Comparison of ENCODE assay signal across 1 cellular context in the genomic region with DNA sequence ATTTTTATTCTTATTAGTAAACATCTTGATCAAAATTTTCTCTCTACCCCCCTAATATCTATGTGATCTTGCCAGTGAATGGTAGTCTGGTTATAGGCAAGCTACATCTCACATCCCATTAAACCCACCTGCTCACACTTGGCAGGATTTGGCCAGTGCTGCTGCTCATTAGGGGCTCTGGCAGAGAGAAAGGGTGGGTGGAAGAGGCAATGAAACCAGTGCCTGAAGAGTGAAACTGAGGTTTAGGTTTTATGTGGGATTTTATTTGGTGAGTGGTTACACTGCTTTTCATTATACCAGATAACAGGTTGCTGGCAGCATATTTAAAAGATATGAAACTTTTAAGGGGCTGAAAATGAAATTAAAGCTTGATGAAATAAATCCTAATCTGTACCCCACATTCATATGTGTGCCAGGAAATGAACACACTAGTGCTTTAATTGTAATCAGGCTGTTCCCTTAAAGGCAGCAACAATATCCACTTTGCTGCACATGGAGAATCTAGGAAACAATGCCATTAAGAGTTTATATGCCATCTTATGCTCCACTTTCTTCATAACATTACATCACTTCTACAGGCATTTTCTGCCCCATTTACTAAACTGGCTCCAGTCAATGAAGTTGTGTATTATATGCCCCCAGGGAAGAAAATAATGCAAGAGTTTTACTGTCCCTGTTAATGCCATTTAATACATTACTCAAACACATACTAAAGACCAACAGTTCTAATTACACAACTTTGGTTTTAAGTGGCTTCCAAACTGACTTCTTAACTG.
TF ChIP-seq lines count a peak whose summit lies in the region.

No MANE protein-coding gene starts in this region.

TF ChIP-seq in HEK293, 187 proteins besides CTCF, POLR2A, EP300 and RAD21 (continued from another document and continues in another):
- TF ChIP-seq ZBTB1 (tag by site-specific recombination; IDR thresholded peaks at IDR 0.05) = 0 out of 2 replicates have a peak, but pooled peaks have one; percentile 43
- peak; percentile 58; the same call in 1 of the 2 replicates for TF ChIP-seq ZNF146 (tag by site-specific recombination; IDR thresholded peaks at IDR 0.05)
- TF ChIP-seq, protein P1, sequence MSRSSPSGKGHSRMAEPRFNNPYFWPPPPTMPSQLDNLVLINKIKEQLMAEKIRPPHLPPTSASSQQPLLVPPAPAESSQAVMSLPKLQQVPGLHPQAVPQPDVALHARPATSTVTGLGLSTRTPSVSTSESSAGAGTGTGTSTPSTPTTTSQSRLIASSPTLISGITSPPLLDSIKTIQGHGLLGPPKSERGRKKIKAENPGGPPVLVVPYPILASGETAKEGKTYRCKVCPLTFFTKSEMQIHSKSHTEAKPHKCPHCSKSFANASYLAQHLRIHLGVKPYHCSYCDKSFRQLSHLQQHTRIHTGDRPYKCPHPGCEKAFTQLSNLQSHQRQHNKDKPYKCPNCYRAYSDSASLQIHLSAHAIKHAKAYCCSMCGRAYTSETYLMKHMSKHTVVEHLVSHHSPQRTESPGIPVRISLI (tag by site-specific recombination; IDR thresholded peaks at IDR 0.05) = peak; percentile 90
- TF ChIP-seq SP3 (tag by site-specific recombination; IDR thresholded peaks at IDR 0.05) = no peak
- TF ChIP-seq ZNF544 (tag by site-specific recombination; IDR thresholded peaks at IDR 0.05) = no peak
- no peak for TF ChIP-seq ZNF777 (tag by site-specific recombination; IDR thresholded peaks at IDR 0.05; ENCODE audit: borderline replicate concordance)
- TF ChIP-seq SETDB1 (IDR thresholded peaks at IDR 0.05; ENCODE audit: insufficient read length, low read length) = no peak
- TF ChIP-seq, protein P2, sequence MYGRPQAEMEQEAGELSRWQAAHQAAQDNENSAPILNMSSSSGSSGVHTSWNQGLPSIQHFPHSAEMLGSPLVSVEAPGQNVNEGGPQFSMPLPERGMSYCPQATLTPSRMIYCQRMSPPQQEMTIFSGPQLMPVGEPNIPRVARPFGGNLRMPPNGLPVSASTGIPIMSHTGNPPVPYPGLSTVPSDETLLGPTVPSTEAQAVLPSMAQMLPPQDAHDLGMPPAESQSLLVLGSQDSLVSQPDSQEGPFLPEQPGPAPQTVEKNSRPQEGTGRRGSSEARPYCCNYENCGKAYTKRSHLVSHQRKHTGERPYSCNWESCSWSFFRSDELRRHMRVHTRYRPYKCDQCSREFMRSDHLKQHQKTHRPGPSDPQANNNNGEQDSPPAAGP (tag by site-specific recombination; IDR thresholded peaks at IDR 0.05) = no peak
- no peak for TF ChIP-seq ZNF350 (tag by site-specific recombination; IDR thresholded peaks at IDR 0.05)
- peak; percentile 39 for TF ChIP-seq ZNF335 (tag by site-specific recombination; conservative IDR thresholded peaks at IDR 0.05)
- TF ChIP-seq, protein P3, sequence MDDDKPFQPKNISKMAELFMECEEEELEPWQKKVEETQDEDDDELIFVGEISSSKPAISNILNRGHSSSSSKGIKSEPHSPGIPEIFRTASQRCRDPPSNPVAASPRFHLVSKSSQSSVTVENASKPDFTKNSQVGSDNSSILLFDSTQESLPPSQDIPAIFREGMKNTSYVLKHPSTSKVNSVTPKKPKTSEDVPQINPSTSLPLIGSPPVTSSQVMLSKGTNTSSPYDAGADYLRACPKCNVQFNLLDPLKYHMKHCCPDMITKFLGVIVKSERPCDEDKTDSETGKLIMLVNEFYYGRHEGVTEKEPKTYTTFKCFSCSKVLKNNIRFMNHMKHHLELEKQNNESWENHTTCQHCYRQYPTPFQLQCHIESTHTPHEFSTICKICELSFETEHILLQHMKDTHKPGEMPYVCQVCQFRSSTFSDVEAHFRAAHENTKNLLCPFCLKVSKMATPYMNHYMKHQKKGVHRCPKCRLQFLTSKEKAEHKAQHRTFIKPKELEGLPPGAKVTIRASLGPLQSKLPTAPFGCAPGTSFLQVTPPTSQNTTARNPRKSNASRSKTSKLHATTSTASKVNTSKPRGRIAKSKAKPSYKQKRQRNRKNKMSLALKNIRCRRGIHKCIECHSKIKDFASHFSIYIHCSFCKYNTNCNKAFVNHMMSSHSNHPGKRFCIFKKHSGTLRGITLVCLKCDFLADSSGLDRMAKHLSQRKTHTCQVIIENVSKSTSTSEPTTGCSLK (tag by site-specific recombination; IDR thresholded peaks at IDR 0.05) = no peak
- TF ChIP-seq ZNF654 (tag by site-specific recombination; IDR thresholded peaks at IDR 0.05; ENCODE audit: low read depth) = no peak
- TF ChIP-seq ZNF416 (tag by site-specific recombination; IDR thresholded peaks at IDR 0.05) = no peak
- TF ChIP-seq, protein P4, sequence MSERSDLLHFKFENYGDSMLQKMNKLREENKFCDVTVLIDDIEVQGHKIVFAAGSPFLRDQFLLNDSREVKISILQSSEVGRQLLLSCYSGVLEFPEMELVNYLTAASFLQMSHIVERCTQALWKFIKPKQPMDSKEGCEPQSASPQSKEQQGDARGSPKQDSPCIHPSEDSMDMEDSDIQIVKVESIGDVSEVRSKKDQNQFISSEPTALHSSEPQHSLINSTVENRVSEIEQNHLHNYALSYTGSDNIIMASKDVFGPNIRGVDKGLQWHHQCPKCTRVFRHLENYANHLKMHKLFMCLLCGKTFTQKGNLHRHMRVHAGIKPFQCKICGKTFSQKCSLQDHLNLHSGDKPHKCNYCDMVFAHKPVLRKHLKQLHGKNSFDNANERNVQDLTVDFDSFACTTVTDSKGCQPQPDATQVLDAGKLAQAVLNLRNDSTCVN (tag by site-specific recombination; optimal IDR thresholded peaks at IDR 0.05) = no peak
- TF ChIP-seq ZNF19 (tag by site-specific recombination; IDR thresholded peaks at IDR 0.05; ENCODE audit: low read depth) = no peak
- no peak for TF ChIP-seq KLF7 (tag by site-specific recombination; IDR thresholded peaks at IDR 0.05; ENCODE audit: borderline replicate concordance)
- peak; percentile 96 for TF ChIP-seq ZSCAN30 (tag by site-specific recombination; IDR thresholded peaks at IDR 0.05)
- peak; percentile 67; the same call in 1 of the 2 replicates for TF ChIP-seq ZNF394 (tag by site-specific recombination; IDR thresholded peaks at IDR 0.05; ENCODE audit: borderline replicate concordance)
- TF ChIP-seq, protein P5, sequence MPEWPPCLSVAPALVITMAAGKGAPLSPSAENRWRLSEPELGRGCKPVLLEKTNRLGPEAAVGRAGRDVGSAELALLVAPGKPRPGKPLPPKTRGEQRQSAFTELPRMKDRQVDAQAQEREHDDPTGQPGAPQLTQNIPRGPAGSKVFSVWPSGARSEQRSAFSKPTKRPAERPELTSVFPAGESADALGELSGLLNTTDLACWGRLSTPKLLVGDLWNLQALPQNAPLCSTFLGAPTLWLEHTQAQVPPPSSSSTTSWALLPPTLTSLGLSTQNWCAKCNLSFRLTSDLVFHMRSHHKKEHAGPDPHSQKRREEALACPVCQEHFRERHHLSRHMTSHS (tag by site-specific recombination; IDR thresholded peaks at IDR 0.05) = no peak
- TF ChIP-seq, protein P6, sequence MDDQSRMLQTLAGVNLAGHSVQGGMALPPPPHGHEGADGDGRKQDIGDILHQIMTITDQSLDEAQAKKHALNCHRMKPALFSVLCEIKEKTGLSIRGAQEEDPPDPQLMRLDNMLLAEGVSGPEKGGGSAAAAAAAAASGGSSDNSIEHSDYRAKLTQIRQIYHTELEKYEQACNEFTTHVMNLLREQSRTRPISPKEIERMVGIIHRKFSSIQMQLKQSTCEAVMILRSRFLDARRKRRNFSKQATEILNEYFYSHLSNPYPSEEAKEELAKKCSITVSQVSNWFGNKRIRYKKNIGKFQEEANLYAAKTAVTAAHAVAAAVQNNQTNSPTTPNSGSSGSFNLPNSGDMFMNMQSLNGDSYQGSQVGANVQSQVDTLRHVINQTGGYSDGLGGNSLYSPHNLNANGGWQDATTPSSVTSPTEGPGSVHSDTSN (CRISPR knock-in tag; IDR thresholded peaks at IDR 0.05) = no peak
- no peak for TF ChIP-seq ZNF140 (tag by site-specific recombination; IDR thresholded peaks at IDR 0.05)
- TF ChIP-seq ZNF274 (IDR thresholded peaks at IDR 0.05; ENCODE audit: low read length) = no peak
- no peak for TF ChIP-seq ZNF274 (tag by site-specific recombination; IDR thresholded peaks at IDR 0.05; ENCODE audit: borderline replicate concordance)
- TF ChIP-seq ZBTB20 (tag by site-specific recombination; IDR thresholded peaks at IDR 0.05) = no peak
- peak; percentile 35; the same call in 1 of the 2 replicates for TF ChIP-seq ZNF76 (tag by site-specific recombination; IDR thresholded peaks at IDR 0.05; ENCODE audit: borderline replicate concordance, low read depth)
- peak; percentile 41; the same call in 1 of the 2 replicates for TF ChIP-seq SP2 (tag by site-specific recombination; IDR thresholded peaks at IDR 0.05)
- no peak for TF ChIP-seq ZNF184 (tag by site-specific recombination; IDR thresholded peaks at IDR 0.05)
- no peak for TF ChIP-seq ZIC2 (tag by site-specific recombination; IDR thresholded peaks at IDR 0.05)
- TF ChIP-seq, protein P7, sequence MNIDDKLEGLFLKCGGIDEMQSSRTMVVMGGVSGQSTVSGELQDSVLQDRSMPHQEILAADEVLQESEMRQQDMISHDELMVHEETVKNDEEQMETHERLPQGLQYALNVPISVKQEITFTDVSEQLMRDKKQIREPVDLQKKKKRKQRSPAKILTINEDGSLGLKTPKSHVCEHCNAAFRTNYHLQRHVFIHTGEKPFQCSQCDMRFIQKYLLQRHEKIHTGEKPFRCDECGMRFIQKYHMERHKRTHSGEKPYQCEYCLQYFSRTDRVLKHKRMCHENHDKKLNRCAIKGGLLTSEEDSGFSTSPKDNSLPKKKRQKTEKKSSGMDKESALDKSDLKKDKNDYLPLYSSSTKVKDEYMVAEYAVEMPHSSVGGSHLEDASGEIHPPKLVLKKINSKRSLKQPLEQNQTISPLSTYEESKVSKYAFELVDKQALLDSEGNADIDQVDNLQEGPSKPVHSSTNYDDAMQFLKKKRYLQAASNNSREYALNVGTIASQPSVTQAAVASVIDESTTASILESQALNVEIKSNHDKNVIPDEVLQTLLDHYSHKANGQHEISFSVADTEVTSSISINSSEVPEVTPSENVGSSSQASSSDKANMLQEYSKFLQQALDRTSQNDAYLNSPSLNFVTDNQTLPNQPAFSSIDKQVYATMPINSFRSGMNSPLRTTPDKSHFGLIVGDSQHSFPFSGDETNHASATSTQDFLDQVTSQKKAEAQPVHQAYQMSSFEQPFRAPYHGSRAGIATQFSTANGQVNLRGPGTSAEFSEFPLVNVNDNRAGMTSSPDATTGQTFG (tag by site-specific recombination; IDR thresholded peaks at IDR 0.05; ENCODE audit: borderline replicate concordance) = no peak
- TF ChIP-seq, protein P8, sequence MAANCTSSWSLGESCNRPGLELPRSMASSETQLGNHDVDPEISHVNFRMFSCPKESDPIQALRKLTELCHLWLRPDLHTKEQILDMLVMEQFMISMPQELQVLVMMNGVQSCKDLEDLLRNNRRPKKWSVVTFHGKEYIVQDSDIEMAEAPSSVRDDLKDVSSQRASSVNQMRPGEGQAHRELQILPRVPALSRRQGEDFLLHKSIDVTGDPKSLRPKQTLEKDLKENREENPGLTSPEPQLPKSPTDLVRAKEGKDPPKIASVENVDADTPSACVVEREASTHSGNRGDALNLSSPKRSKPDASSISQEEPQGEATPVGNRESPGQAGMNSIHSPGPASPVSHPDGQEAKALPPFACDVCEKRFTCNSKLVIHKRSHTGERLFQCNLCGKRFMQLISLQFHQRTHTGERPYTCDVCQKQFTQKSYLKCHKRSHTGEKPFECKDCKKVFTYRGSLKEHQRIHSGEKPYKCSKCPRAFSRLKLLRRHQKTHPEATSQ (tag by site-specific recombination; IDR thresholded peaks at IDR 0.05) = no peak
- no peak for TF ChIP-seq ZNF423 (tag by site-specific recombination; IDR thresholded peaks at IDR 0.05)
- TF ChIP-seq ZNF112 (tag by site-specific recombination; IDR thresholded peaks at IDR 0.05) = no peak
- TF ChIP-seq, protein P9, sequence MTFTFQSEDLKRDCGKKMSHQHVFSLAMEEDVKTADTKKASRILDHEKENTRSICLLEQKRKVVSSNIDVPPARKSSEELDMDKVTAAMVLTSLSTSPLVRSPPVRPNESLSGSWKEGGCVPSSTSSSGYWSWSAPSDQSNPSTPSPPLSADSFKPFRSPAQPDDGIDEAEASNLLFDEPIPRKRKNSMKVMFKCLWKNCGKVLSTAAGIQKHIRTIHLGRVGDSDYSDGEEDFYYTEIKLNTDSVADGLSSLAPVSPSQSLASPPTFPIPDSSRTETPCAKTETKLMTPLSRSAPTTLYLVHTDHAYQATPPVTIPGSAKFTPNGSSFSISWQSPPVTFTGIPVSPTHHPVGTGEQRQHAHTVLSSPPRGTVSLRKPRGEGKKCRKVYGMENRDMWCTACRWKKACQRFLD (tag by site-specific recombination; IDR thresholded peaks at IDR 0.05) = no peak
- TF ChIP-seq ZNF157 (tag by site-specific recombination; IDR thresholded peaks at IDR 0.05) = no peak
- TF ChIP-seq, protein P10, sequence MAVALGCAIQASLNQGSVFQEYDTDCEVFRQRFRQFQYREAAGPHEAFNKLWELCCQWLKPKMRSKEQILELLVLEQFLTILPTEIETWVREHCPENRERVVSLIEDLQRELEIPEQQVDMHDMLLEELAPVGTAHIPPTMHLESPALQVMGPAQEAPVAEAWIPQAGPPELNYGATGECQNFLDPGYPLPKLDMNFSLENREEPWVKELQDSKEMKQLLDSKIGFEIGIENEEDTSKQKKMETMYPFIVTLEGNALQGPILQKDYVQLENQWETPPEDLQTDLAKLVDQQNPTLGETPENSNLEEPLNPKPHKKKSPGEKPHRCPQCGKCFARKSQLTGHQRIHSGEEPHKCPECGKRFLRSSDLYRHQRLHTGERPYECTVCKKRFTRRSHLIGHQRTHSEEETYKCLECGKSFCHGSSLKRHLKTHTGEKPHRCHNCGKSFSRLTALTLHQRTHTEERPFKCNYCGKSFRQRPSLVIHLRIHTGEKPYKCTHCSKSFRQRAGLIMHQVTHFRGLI (tag by site-specific recombination; IDR thresholded peaks at IDR 0.05) = peak; percentile 14; the same call in 1 of the 2 replicates
- TF ChIP-seq, protein P11, sequence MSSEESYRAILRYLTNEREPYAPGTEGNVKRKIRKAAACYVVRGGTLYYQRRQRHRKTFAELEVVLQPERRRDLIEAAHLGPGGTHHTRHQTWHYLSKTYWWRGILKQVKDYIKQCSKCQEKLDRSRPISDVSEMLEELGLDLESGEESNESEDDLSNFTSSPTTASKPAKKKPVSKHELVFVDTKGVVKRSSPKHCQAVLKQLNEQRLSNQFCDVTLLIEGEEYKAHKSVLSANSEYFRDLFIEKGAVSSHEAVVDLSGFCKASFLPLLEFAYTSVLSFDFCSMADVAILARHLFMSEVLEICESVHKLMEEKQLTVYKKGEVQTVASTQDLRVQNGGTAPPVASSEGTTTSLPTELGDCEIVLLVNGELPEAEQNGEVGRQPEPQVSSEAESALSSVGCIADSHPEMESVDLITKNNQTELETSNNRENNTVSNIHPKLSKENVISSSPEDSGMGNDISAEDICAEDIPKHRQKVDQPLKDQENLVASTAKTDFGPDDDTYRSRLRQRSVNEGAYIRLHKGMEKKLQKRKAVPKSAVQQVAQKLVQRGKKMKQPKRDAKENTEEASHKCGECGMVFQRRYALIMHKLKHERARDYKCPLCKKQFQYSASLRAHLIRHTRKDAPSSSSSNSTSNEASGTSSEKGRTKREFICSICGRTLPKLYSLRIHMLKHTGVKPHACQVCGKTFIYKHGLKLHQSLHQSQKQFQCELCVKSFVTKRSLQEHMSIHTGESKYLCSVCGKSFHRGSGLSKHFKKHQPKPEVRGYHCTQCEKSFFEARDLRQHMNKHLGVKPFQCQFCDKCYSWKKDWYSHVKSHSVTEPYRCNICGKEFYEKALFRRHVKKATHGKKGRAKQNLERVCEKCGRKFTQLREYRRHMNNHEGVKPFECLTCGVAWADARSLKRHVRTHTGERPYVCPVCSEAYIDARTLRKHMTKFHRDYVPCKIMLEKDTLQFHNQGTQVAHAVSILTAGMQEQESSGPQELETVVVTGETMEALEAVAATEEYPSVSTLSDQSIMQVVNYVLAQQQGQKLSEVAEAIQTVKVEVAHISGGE (tag by site-specific recombination; conservative IDR thresholded peaks at IDR 0.05; ENCODE audit: low read depth) = no peak
